In genomic region chr5:140298183-140298601, GRCh38 we compare ENCODE assay signal across 12 cellular contexts. TPM values are rescaled to one million over a fixed set of nuclear protein-coding genes. Genes with fewer than 3 reads are reported as not detected.
A peak's percentile ranks its signal among the peaks of the same experiment; 100 is the strongest.
DNase-seq lines count a peak whose midpoint lies in the region; ATAC-seq and TF ChIP-seq lines count a peak whose summit lies in the region.
"Had no signal": no experiment of that assay in that cellular context is flagged by ENCODE, and none has a peak within 500 bp of the region (broad histone marks: within the 10 kb centered on the region; RNA-seq: fewer than 3 reads in every experiment).

No MANE protein-coding gene starts in this region.

- RAD21 ChIA-PET in HCT116 (lab: Charles Lee; ENCODE audit: low non-redundant PET in 1 of 2, low total read pairs in 2 of 2, uncharacterized antibody in 2 of 2, unreplicated experiment in 2 of 2), result no interaction called here

- H4K20me1 ChIP-seq in HCT116 (ENCODE audit: insufficient read depth) (peaks cover 3% of the 10 kb centered on the region; the same call in 1 of the 2 replicates), smooth muscle cell (ENCODE audit: low read depth) (peaks cover 7% of the 10 kb centered on the region)

- DNase-seq in HCT116 (ENCODE audit: low read depth, low spot score) (no peak), fibroblast of the aortic adventitia (ENCODE audit: low read depth) (peak; percentile 47), smooth muscle cell (lab: John Stamatoyannopoulos, UW; ENCODE audit: unreplicated experiment) (no peak), Peyer's patch (no peak)
- DNase-seq: activated T-cell treated with anti-CD3 and anti-CD28 coated beads for 4 hours, dorsolateral prefrontal cortex, NCI-H774 had no signal

- H2AFZ ChIP-seq in HCT116 (ENCODE audit: low read depth, low read length, poor library complexity, severe bottlenecking), result no peak overlapping the region
- H2AFZ ChIP-seq in smooth muscle cell (ENCODE audit: low read depth), result no peak overlapping the region

- peaks cover 51% of the 10 kb centered on the region for H3K4me1 Mint-ChIP-seq in stimulated activated memory B cell treated with anti-CD40 and anti-IgM and Interleukin-4, amounts not matched to agents 10 μg/mL and 1 μg/mL and 100 μg/mL, for 72 hours

- H3K27ac ChIP-seq in HCT116 (ENCODE audit: low read depth, low read length) (peak overlapping the region; percentile 42; the same call in 1 of the 2 replicates), smooth muscle cell (ENCODE audit: low read depth) (peak overlapping the region; percentile 81), Peyer's patch (no peak overlapping the region)

- no peaks in the 10 kb centered on the region for H3K9me3 ChIP-seq in HCT116 (ENCODE audit: control insufficient read depth in 1 of 2, insufficient read depth in 1 of 2, low read depth in 1 of 2, low read length in 2 of 2)
- H3K9me3 ChIP-seq in smooth muscle cell (replicated peaks; ENCODE audit: low read depth), result no peaks in the 10 kb centered on the region
- H3K9me3 ChIP-seq in Peyer's patch, result no peaks in the 10 kb centered on the region

- no peak overlapping the region for H3K4me2 ChIP-seq in HCT116 (ENCODE audit: low read length)
- H3K4me2 ChIP-seq in smooth muscle cell, result peak overlapping the region; percentile 49

- H3K4me3 Mint-ChIP-seq in stimulated activated memory B cell treated with anti-CD40 and anti-IgM and Interleukin-4, amounts not matched to agents 10 μg/mL and 1 μg/mL and 100 μg/mL, for 72 hours, result no peak overlapping the region
- H3K4me3 Mint-ChIP-seq: T-helper 2 cell treated with Interferon-gamma antibody and Interleukin-4, amounts not matched to agents 5 μg/mL and 100 μg/mL, for 36 hours had no signal

- CTCF ChIA-PET in HCT116 (lab: Charles Lee), result no interaction called here

- peaks cover 33% of the 10 kb centered on the region for H3K36me3 Mint-ChIP-seq in stimulated activated memory B cell treated with anti-CD40 and anti-IgM and Interleukin-4, amounts not matched to agents 10 μg/mL and 1 μg/mL and 100 μg/mL, for 72 hours

- ATAC-seq in HCT116, result no peak
- peak; percentile 48 for ATAC-seq in SK-N-SH treated with all-trans-retinoic acid at 6 μM for 48 hours
- no peak for ATAC-seq in stimulated activated memory B cell treated with anti-CD40 and anti-IgM and Interleukin-4, amounts not matched to agents 10 μg/mL and 1 μg/mL and 100 μg/mL, for 72 hours
- no peak for ATAC-seq in HG02623 (IDR thresholded peaks at IDR 0.05; ENCODE audit: unreplicated experiment)

- H3K36me3 ChIP-seq in HCT116 (ENCODE audit: control insufficient read depth in 1 of 2, insufficient read depth in 2 of 2, low read length in 2 of 2) (peaks cover 0 to 2% of the 10 kb centered on the region in 2 experiments; a peak in 1 of 4 replicates), smooth muscle cell (ENCODE audit: low read depth) (no peaks in the 10 kb centered on the region), Peyer's patch (peaks cover 0 to 23% (median 0%) of the 10 kb centered on the region in 3 donors)

- H3K27ac Mint-ChIP-seq in stimulated activated memory B cell treated with anti-CD40 and anti-IgM and Interleukin-4, amounts not matched to agents 10 μg/mL and 1 μg/mL and 100 μg/mL, for 72 hours, result no peak overlapping the region
- H3K27ac Mint-ChIP-seq: T-helper 2 cell treated with Interferon-gamma antibody and Interleukin-4, amounts not matched to agents 5 μg/mL and 100 μg/mL, for 36 hours had no signal

- no TSS peak for BruUV-seq in HCT116 (replicated peaks; lab: Mats Ljungman, UMichigan)

- H3K9ac ChIP-seq in HCT116 (ENCODE audit: low read length) (no peak overlapping the region), smooth muscle cell (ENCODE audit: low read depth) (peak overlapping the region; percentile 49)

- intact Hi-C loops in HCT116 (cut with micrococcal nuclease), result no loop called here

- no peaks in the 10 kb centered on the region for H3K9me3 Mint-ChIP-seq in stimulated activated memory B cell treated with anti-CD40 and anti-IgM and Interleukin-4, amounts not matched to agents 10 μg/mL and 1 μg/mL and 100 μg/mL, for 72 hours
- H3K9me3 Mint-ChIP-seq: IgD-negative memory B cell; T-helper 2 cell treated with Interferon-gamma antibody and Interleukin-4, amounts not matched to agents 5 μg/mL and 100 μg/mL, for 36 hours had no signal

- no peak for TF ChIP-seq RAD21 in HCT116 (IDR thresholded peaks at IDR 0.05; ENCODE audit: low read depth)

- H3K4me1 ChIP-seq in HCT116 (ENCODE audit: control insufficient read depth in 1 of 2, insufficient read depth in 2 of 2, low read length in 2 of 2) (peaks cover 22 to 42% of the 10 kb centered on the region in 2 experiments), smooth muscle cell (ENCODE audit: low read depth) (peaks cover 20% of the 10 kb centered on the region), Peyer's patch (peaks cover 0 to 33% (median 0%) of the 10 kb centered on the region in 4 donors)

- 41% methylated on average over 1 of the region's 1 CpG for WGBS in smooth muscle cell (ENCODE audit: low lambda C conversion rate)

- TF ChIP-seq CTCF in HCT116 (IDR thresholded peaks at IDR 0.05 in 2 of 3, conservative IDR thresholded peaks at IDR 0.05 in 1 of 3; ENCODE audit: borderline replicate concordance in 1 of 3, insufficient read depth in 1 of 3, low read depth in 2 of 3, low read length in 2 of 3), result no peak
- TF ChIP-seq CTCF in fibroblast of the aortic adventitia (IDR thresholded peaks at IDR 0.05; ENCODE audit: insufficient read depth, low read length), result no peak
- TF ChIP-seq CTCF in smooth muscle cell (IDR thresholded peaks at IDR 0.05; ENCODE audit: borderline replicate concordance, insufficient read depth, poor library complexity, severe bottlenecking), result no peak
- no peak for TF ChIP-seq CTCF in Peyer's patch (IDR thresholded peaks at IDR 0.05)

- H3K9me2 ChIP-seq in HCT116 (ENCODE audit: insufficient read depth), result no peaks in the 10 kb centered on the region

- peaks cover 6% of the 10 kb centered on the region for H3F3A ChIP-seq in smooth muscle cell (ENCODE audit: low read depth)

- POLR2A ChIA-PET in HCT116 (lab: Charles Lee), result no interaction called here

- H3K27me3 Mint-ChIP-seq in stimulated activated memory B cell treated with anti-CD40 and anti-IgM and Interleukin-4, amounts not matched to agents 10 μg/mL and 1 μg/mL and 100 μg/mL, for 72 hours, result no peaks in the 10 kb centered on the region
- H3K27me3 Mint-ChIP-seq: IgD-negative memory B cell had no signal

- H3K4me3 ChIP-seq in HCT116 (replicated peaks in 1 of 2; ENCODE audit: low read depth in 1 of 2, low read length in 2 of 2), result no peak overlapping the region
- no peak overlapping the region for H3K4me3 ChIP-seq in fibroblast of the aortic adventitia (ENCODE audit: low read depth, low read length)
- H3K4me3 ChIP-seq in smooth muscle cell, result no peak overlapping the region
- no peak overlapping the region for H3K4me3 ChIP-seq in Peyer's patch
- H3K4me3 ChIP-seq: dorsolateral prefrontal cortex had no signal

- H3K27me3 ChIP-seq in HCT116 (ENCODE audit: insufficient read depth, low read length) (no peaks in the 10 kb centered on the region), smooth muscle cell (ENCODE audit: low read depth) (no peaks in the 10 kb centered on the region), Peyer's patch (no peaks in the 10 kb centered on the region)
- H3K27me3 ChIP-seq: dorsolateral prefrontal cortex had no signal

- H3K79me2 ChIP-seq in HCT116 (ENCODE audit: insufficient read depth, low read length), result peaks cover 88% of the 10 kb centered on the region
- peaks cover 80% of the 10 kb centered on the region for H3K79me2 ChIP-seq in smooth muscle cell (ENCODE audit: low read depth)

- TF ChIP-seq POLR2A in HCT116 (IDR thresholded peaks at IDR 0.05; ENCODE audit: borderline replicate concordance, extremely low read depth, insufficient read depth, insufficient read length) (no peak), Peyer's patch (IDR thresholded peaks at IDR 0.05) (no peak)

TF ChIP-seq in HCT116, 20 proteins besides CTCF, POLR2A, EP300 and RAD21:
- TF ChIP-seq FOSL1 (IDR thresholded peaks at IDR 0.05; ENCODE audit: low read depth) (no peak), YY1 (IDR thresholded peaks at IDR 0.05; ENCODE audit: extremely low read depth, insufficient replicate concordance, low read depth, low read length) (no peak), CBX3 (IDR thresholded peaks at IDR 0.05; ENCODE audit: low read depth) (no peak), SP1 (IDR thresholded peaks at IDR 0.05; ENCODE audit: low read depth) (no peak), SRF (IDR thresholded peaks at IDR 0.05; ENCODE audit: low read depth) (no peak)

TF ChIP-seq in SK-N-SH treated with all-trans-retinoic acid at 6 μM for 48 hours, 23 proteins besides CTCF, POLR2A, EP300 and RAD21 (continues in another document):
- TF ChIP-seq ISL1 (CRISPR knock-in tag; IDR thresholded peaks at IDR 0.05), result peak; percentile 99
- no peak for TF ChIP-seq TCF4 (CRISPR knock-in tag; IDR thresholded peaks at IDR 0.05; ENCODE audit: borderline replicate concordance)
- no peak for TF ChIP-seq TOX (CRISPR knock-in tag; IDR thresholded peaks at IDR 0.05; ENCODE audit: borderline replicate concordance)
- TF ChIP-seq POU6F1 (CRISPR knock-in tag; IDR thresholded peaks at IDR 0.05; ENCODE audit: borderline replicate concordance, low read depth), result no peak; the same call in 1 of the 2 replicates
- TF ChIP-seq GLIS3 (CRISPR knock-in tag; IDR thresholded peaks at IDR 0.05), result no peak

RNA-seq across cellular contexts. Expression of gene PFDN1, which starts 4.7 kb away (rescaled TPM):
- 48.9 TPM for total RNA-seq in HCT116 (2021; ENCODE audit: unreplicated experiment)
- 48.8 and 63.0 TPM in 2 replicates for polyA plus RNA-seq in HCT116 (2012)
- total RNA-seq in fibroblast of the aortic adventitia (ENCODE audit: low replicate concordance), result 31.2 and 60.2 TPM in 2 replicates
- total RNA-seq in smooth muscle cell, result 140 and 154 TPM in 2 replicates
- polyA plus RNA-seq in smooth muscle cell, result 145 and 159 TPM in 2 replicates
- total RNA-seq in Peyer's patch, result 100 to 1,000 TPM in 2 of 4 donors, 10 to 100 TPM in 2; 90.6 to 142 (median 109) TPM

RNA-seq across cellular contexts. Expression of gene HBEGF, which starts 48.2 kb away (rescaled TPM):
- total RNA-seq in HCT116 (2021; ENCODE audit: unreplicated experiment) (12.3 TPM), fibroblast of the aortic adventitia (ENCODE audit: low replicate concordance) (0.41 and 0.90 TPM in 2 replicates), smooth muscle cell (36.7 and 46.0 TPM in 2 replicates), Peyer's patch (10 to 100 TPM in 2 of 4 donors, 1 to 10 TPM in 2; 4.1 to 41.0 (median 10.1) TPM)
- polyA plus RNA-seq in HCT116 (2012), result 20.8 and 21.7 TPM in 2 replicates
- 33.8 and 37.1 TPM in 2 replicates for polyA plus RNA-seq in smooth muscle cell

Comparison
In these comparisons a context has a peak if more than half of its experiments do, and no peak if none do; other contexts are left out.
1. H3K27ac ChIP-seq: peak in HCT116 (single experiment) and smooth muscle cell (single experiment); none in Peyer's patch (0 of 4).